ENCODE assay signal across 22 cellular contexts in genomic region chr2:36565712-36566111, GRCh38.
"Had no signal": no experiment of that assay in that cellular context is flagged by ENCODE, and none has a peak within 500 bp of the region (broad histone marks: within the 10 kb centered on the region; RNA-seq: fewer than 3 reads in every experiment).

No MANE protein-coding gene starts in this region.

- H3K36me3 ChIP-seq: colonic mucosa, right atrium auricular region, thyroid gland had no signal

- ATAC-seq: left lung, psoas muscle, WTC11 had no signal

- DNase-seq: activated CD4-positive, alpha-beta T cell treated with anti-CD3 and anti-CD28 coated beads, Interleukin-2, amount 50 U/mL, for 4 hours; activated CD8-positive, alpha-beta memory T cell treated with anti-CD3 and anti-CD28 coated beads, Interleukin-2, amount 50 U/mL, for 48 hours; activated effector memory CD4-positive, alpha-beta T cell treated with Interleukin-2 at 50 U/mL for 16 hours; activated naive CD4-positive, alpha-beta T cell treated with anti-CD3 and anti-CD28 coated beads for 36 hours; activated naive CD8-positive, alpha-beta T cell treated with anti-CD3 and anti-CD28 coated beads, Interleukin-2, amount 10 ng/mL, durations not matched to agents 7 days and 5 days; activated T-cell treated with anti-CD3 and anti-CD28 coated beads, Interleukin-2, amount 50 U/mL, for 48 hours; amniotic stem cell; colonic mucosa; foreskin fibroblast; immature natural killer cell; left lung; naive B cell; psoas muscle; stimulated activated CD4-positive, alpha-beta T cell treated with anti-CD3 and anti-CD28 coated beads, Interleukin-12 subunit alpha, Interleukin-12 subunit beta, amount 100 ng/mL, for 4 hours; substantia nigra; thyroid gland had no signal

- H3K9me3 ChIP-seq: colonic mucosa, left lung, psoas muscle, right atrium auricular region, thyroid gland had no signal

- H3K4me3 Mint-ChIP-seq: activated naive CD4-positive, alpha-beta T cell treated with anti-CD3 and anti-CD28 coated beads for 36 hours; activated naive CD8-positive, alpha-beta T cell treated with anti-CD3 and anti-CD28 coated beads, Interleukin-2, amount 10 ng/mL, durations not matched to agents 7 days and 5 days; immature natural killer cell; naive B cell; stimulated activated naive CD8-positive, alpha-beta T cell treated with anti-CD3 and anti-CD28 coated beads, Interleukin-15, Interleukin-2, amounts not matched to agents 100 ng/mL and 50 ng/mL, for 24 hours; T-helper 2 cell treated with Interferon-gamma antibody and Interleukin-4, amounts not matched to agents 5 μg/mL and 100 μg/mL, for 36 hours; WTC11 had no signal

- H3K4me3 ChIP-seq: colonic mucosa, left lung, lung, psoas muscle, right atrium auricular region, thyroid gland had no signal

- H3K27ac ChIP-seq: colonic mucosa, epithelial cell of prostate, left lung, psoas muscle, right atrium auricular region, thyroid gland had no signal

- H3K27me3 Mint-ChIP-seq: activated naive CD8-positive, alpha-beta T cell treated with anti-CD3 and anti-CD28 coated beads, Interleukin-2, amount 10 ng/mL, durations not matched to agents 7 days and 5 days; naive B cell; stimulated activated naive CD8-positive, alpha-beta T cell treated with anti-CD3 and anti-CD28 coated beads, Interleukin-15, Interleukin-2, amounts not matched to agents 100 ng/mL and 50 ng/mL, for 24 hours had no signal

- H3K9me3 Mint-ChIP-seq: activated naive CD4-positive, alpha-beta T cell treated with anti-CD3 and anti-CD28 coated beads for 36 hours; activated naive CD8-positive, alpha-beta T cell treated with anti-CD3 and anti-CD28 coated beads, Interleukin-2, amount 10 ng/mL, durations not matched to agents 7 days and 5 days; immature natural killer cell; naive B cell; stimulated activated naive CD8-positive, alpha-beta T cell treated with anti-CD3 and anti-CD28 coated beads, Interleukin-15, Interleukin-2, amounts not matched to agents 100 ng/mL and 50 ng/mL, for 24 hours; T-helper 2 cell treated with Interferon-gamma antibody and Interleukin-4, amounts not matched to agents 5 μg/mL and 100 μg/mL, for 36 hours; WTC11 had no signal

- H3K27ac Mint-ChIP-seq: activated naive CD4-positive, alpha-beta T cell treated with anti-CD3 and anti-CD28 coated beads for 36 hours; activated naive CD8-positive, alpha-beta T cell treated with anti-CD3 and anti-CD28 coated beads, Interleukin-2, amount 10 ng/mL, durations not matched to agents 7 days and 5 days; stimulated activated naive CD8-positive, alpha-beta T cell treated with anti-CD3 and anti-CD28 coated beads, Interleukin-15, Interleukin-2, amounts not matched to agents 100 ng/mL and 50 ng/mL, for 24 hours; T-helper 2 cell treated with Interferon-gamma antibody and Interleukin-4, amounts not matched to agents 5 μg/mL and 100 μg/mL, for 36 hours had no signal

- H3K27me3 ChIP-seq: colonic mucosa, left lung, right atrium auricular region, thyroid gland had no signal
